11 cellular contexts compared by ENCODE assay signal in the genomic region with DNA sequence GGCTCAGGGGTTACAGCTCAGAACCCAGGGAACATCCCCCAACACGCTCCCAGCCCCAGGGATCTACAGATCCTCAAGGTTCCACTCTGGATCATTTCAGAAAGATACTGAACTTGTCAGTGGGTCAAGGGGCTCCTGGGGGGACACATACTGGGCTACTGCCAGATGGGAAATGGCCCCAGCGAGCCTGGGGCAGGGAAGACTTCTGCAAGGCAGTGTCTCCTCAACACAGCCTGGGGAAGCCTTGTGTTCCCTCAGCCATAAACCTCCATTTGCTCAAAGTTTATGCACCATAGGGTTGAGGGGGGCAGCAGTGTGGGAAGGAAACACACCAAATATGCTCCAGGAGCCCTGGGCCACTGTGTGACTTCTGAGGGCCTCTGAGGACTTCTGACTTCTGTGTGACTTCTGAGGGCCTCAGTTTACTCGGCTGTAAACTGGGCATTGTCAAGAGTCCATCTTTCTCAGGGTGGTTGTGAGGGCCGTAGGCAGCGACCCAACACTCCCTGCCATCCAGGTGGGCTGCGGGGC. TPM values are rescaled to one million over a fixed set of nuclear protein-coding genes. Genes with fewer than 3 reads are reported as not detected.
A peak's percentile ranks its signal among the peaks of the same experiment; 100 is the strongest.
DNase-seq lines count a peak whose midpoint lies in the region; ATAC-seq and TF ChIP-seq lines count a peak whose summit lies in the region.
"Had no signal": no experiment of that assay in that cellular context is flagged by ENCODE, and none has a peak within 500 bp of the region (broad histone marks: within the 10 kb centered on the region; RNA-seq: fewer than 3 reads in every experiment).

No MANE protein-coding gene starts in this region.

- intact Hi-C loops in heart left ventricle (cut with DNase I), result no loop called here
- intact Hi-C loops in Right ventricle myocardium superior (cut with DNase I), result no loop called here
- intact Hi-C loops in activated T-helper 2 cell treated with anti-CD3 and anti-CD28 coated beads, Interferon-gamma antibody, Interleukin-2, Interleukin-4, amounts not matched to agents 10 μg/mL and 5 μg/mL and 100 μg/mL, durations not matched to agents 14 hours and 24 hours and 36 hours (cut with micrococcal nuclease), result loop anchor here (5.0 kb wide), 3 partner anchors 48 to 823 kb away; a partner anchor contains a TSS
- intact Hi-C loops in upper lobe of right lung (cut with DNase I), result no loop called here

- DNase-seq in heart left ventricle (no peak), Right ventricle myocardium superior (no peak), mesenchymal stem cell (no peak), upper lobe of right lung (no peak), NCI-H2029 treated with DMSO at 0.1 percent for 48 hours (lab: John Stamatoyannopoulos, UW) (no peak), NAMALWA (ENCODE audit: low spot score) (no peak)
- no peak for DNase-seq in activated T-helper 2 cell treated with anti-CD3 and anti-CD28 coated beads, Interferon-gamma antibody, Interleukin-2, Interleukin-4, amounts not matched to agents 10 μg/mL and 5 μg/mL and 100 μg/mL, durations not matched to agents 14 hours and 24 hours and 36 hours (ENCODE audit: low spot score)
- DNase-seq: AML-193, kidney glomerular epithelial cell, NCI-H748 treated with DMSO at 0.1 percent for 48 hours had no signal

- no peak overlapping the region for H4K8ac ChIP-seq in mesenchymal stem cell (ENCODE audit: low read length)

- no peak overlapping the region for H2AFZ ChIP-seq in mesenchymal stem cell (ENCODE audit: low read depth, low read length)

- H2BK5ac ChIP-seq in mesenchymal stem cell (ENCODE audit: low read depth, low read length, poor library complexity, severe bottlenecking), result no peak overlapping the region

- H2BK15ac ChIP-seq in mesenchymal stem cell (ENCODE audit: low read depth, poor library complexity, severe bottlenecking), result peak overlapping the region; percentile 8

- H3K27ac Mint-ChIP-seq in activated T-helper 2 cell treated with anti-CD3 and anti-CD28 coated beads, Interferon-gamma antibody, Interleukin-2, Interleukin-4, amounts not matched to agents 10 μg/mL and 5 μg/mL and 100 μg/mL, durations not matched to agents 14 hours and 24 hours and 36 hours, result peak overlapping the region; percentile 99

- H2AK5ac ChIP-seq in mesenchymal stem cell (ENCODE audit: low read length, severe bottlenecking), result no peak overlapping the region

- H3K23ac ChIP-seq in mesenchymal stem cell (ENCODE audit: low read length in 2 of 2), result no peak overlapping the region

- peak overlapping the region; percentile 79 for H3K4me3 Mint-ChIP-seq in activated T-helper 2 cell treated with anti-CD3 and anti-CD28 coated beads, Interferon-gamma antibody, Interleukin-2, Interleukin-4, amounts not matched to agents 10 μg/mL and 5 μg/mL and 100 μg/mL, durations not matched to agents 14 hours and 24 hours and 36 hours (ENCODE audit: low read depth)

- H3K27ac ChIP-seq in heart left ventricle, result peak overlapping the region in 11 of 12 donors; percentile 52 to 99 (median 74)
- no peak overlapping the region for H3K27ac ChIP-seq in mesenchymal stem cell (ENCODE audit: low read length, poor library complexity, severe bottlenecking)
- peak overlapping the region; percentile 89 for H3K27ac ChIP-seq in upper lobe of right lung

- ATAC-seq in heart left ventricle, result no peak
- ATAC-seq in Right ventricle myocardium superior (ENCODE audit: poor library complexity), result no peak
- no peak for ATAC-seq in upper lobe of right lung
- ATAC-seq in esophagus mucosa, result no peak

- TF ChIP-seq CTCF in heart left ventricle (IDR thresholded peaks at IDR 0.05) (no peak), upper lobe of right lung (IDR thresholded peaks at IDR 0.05) (no peak)

- no peak overlapping the region for H3K9ac ChIP-seq in mesenchymal stem cell (ENCODE audit: low read length)

- peaks cover 25% of the 10 kb centered on the region for H3K79me1 ChIP-seq in mesenchymal stem cell (replicated peaks; ENCODE audit: low read length, poor library complexity, severe bottlenecking)

- peak overlapping the region in 1 of 2 experiments; percentile 26 for H3K18ac ChIP-seq in mesenchymal stem cell (ENCODE audit: low read depth in 1 of 2, low read length in 2 of 2)

- H3K36me3 ChIP-seq in heart left ventricle, result no peaks in the 10 kb centered on the region
- peaks cover 0 to 6% of the 10 kb centered on the region in 2 experiments for H3K36me3 ChIP-seq in mesenchymal stem cell (ENCODE audit: control insufficient read depth in 1 of 2, insufficient read depth in 2 of 2, low read depth in 1 of 2, low read length in 2 of 2)
- H3K36me3 ChIP-seq in upper lobe of right lung, result no peaks in the 10 kb centered on the region

- TF ChIP-seq POLR2A in heart left ventricle (IDR thresholded peaks at IDR 0.05), result no peak

- peaks cover 60% of the 10 kb centered on the region for H3K4me1 Mint-ChIP-seq in activated T-helper 2 cell treated with anti-CD3 and anti-CD28 coated beads, Interferon-gamma antibody, Interleukin-2, Interleukin-4, amounts not matched to agents 10 μg/mL and 5 μg/mL and 100 μg/mL, durations not matched to agents 14 hours and 24 hours and 36 hours (ENCODE audit: low read depth)

- no peak overlapping the region for H3K14ac ChIP-seq in mesenchymal stem cell (ENCODE audit: low read length in 2 of 2)

- no peaks in the 10 kb centered on the region for H3K27me3 ChIP-seq in heart left ventricle
- peaks cover 0 to 16% of the 10 kb centered on the region in 2 experiments for H3K27me3 ChIP-seq in mesenchymal stem cell (ENCODE audit: control insufficient read depth in 1 of 2, insufficient read depth in 1 of 2, low read length in 2 of 2)
- no peaks in the 10 kb centered on the region for H3K27me3 ChIP-seq in upper lobe of right lung

- H3K4me1 ChIP-seq in heart left ventricle, result peaks cover 0 to 88% (median 45%) of the 10 kb centered on the region in 12 donors
- H3K4me1 ChIP-seq in mesenchymal stem cell (ENCODE audit: control insufficient read depth, insufficient read depth, low read depth, low read length), result peaks cover 53% of the 10 kb centered on the region
- H3K4me1 ChIP-seq in upper lobe of right lung, result peaks cover 52% of the 10 kb centered on the region

- H3K9me3 Mint-ChIP-seq in activated T-helper 2 cell treated with anti-CD3 and anti-CD28 coated beads, Interferon-gamma antibody, Interleukin-2, Interleukin-4, amounts not matched to agents 10 μg/mL and 5 μg/mL and 100 μg/mL, durations not matched to agents 14 hours and 24 hours and 36 hours, result no peaks in the 10 kb centered on the region

- no peak overlapping the region for H3K4me2 ChIP-seq in mesenchymal stem cell (ENCODE audit: low read length, poor library complexity, severe bottlenecking)

- H2BK12ac ChIP-seq in mesenchymal stem cell (ENCODE audit: low read length in 2 of 2), result no peak overlapping the region

- H3K36me3 Mint-ChIP-seq in activated T-helper 2 cell treated with anti-CD3 and anti-CD28 coated beads, Interferon-gamma antibody, Interleukin-2, Interleukin-4, amounts not matched to agents 10 μg/mL and 5 μg/mL and 100 μg/mL, durations not matched to agents 14 hours and 24 hours and 36 hours (ENCODE audit: low read depth), result peaks cover 19% of the 10 kb centered on the region

- no peak overlapping the region for H4K91ac ChIP-seq in mesenchymal stem cell (ENCODE audit: low read length)

- H3K4me3 ChIP-seq in heart left ventricle, result peak overlapping the region in 8 of 12 donors; percentile 20 to 66 (median 32)
- no peak overlapping the region for H3K4me3 ChIP-seq in mesenchymal stem cell (ENCODE audit: insufficient read depth in 1 of 2, low read depth in 1 of 2, low read length in 2 of 2)
- peak overlapping the region; percentile 46 for H3K4me3 ChIP-seq in upper lobe of right lung

- no peak overlapping the region for H3K4ac ChIP-seq in mesenchymal stem cell (ENCODE audit: low read depth in 1 of 2, low read length in 2 of 2)

- no peaks in the 10 kb centered on the region for H3K9me3 ChIP-seq in heart left ventricle
- no peaks in the 10 kb centered on the region for H3K9me3 ChIP-seq in mesenchymal stem cell (ENCODE audit: control insufficient read depth, low read length)
- no peaks in the 10 kb centered on the region for H3K9me3 ChIP-seq in upper lobe of right lung

- no peak overlapping the region for H2BK120ac ChIP-seq in mesenchymal stem cell (ENCODE audit: low read depth, low read length)

- no peaks in the 10 kb centered on the region for H3K27me3 Mint-ChIP-seq in activated T-helper 2 cell treated with anti-CD3 and anti-CD28 coated beads, Interferon-gamma antibody, Interleukin-2, Interleukin-4, amounts not matched to agents 10 μg/mL and 5 μg/mL and 100 μg/mL, durations not matched to agents 14 hours and 24 hours and 36 hours (ENCODE audit: low read depth)

- 86 to 98% (median 91%) methylated on average over 5 to 6 of the region's 6 CpGs for WGBS in heart left ventricle, 4 donors
- 93% methylated on average over 5 of the region's 6 CpGs for WGBS in mesenchymal stem cell

RNA-seq across cellular contexts. Expression of a gene that starts 58.4 kb away (rescaled TPM):
- total RNA-seq in heart left ventricle, result 10 to 100 TPM; 44.2 to 79.1 (median 64.5) TPM
- 10 to 100 TPM; 28.8 to 31.7 TPM for polyA plus RNA-seq in heart left ventricle
- total RNA-seq in Right ventricle myocardium superior, result 78.6 TPM
- 28.1 and 31.2 TPM in 2 replicates for total RNA-seq in activated T-helper 2 cell treated with anti-CD3 and anti-CD28 coated beads, Interferon-gamma antibody, Interleukin-2, Interleukin-4, amounts not matched to agents 10 μg/mL and 5 μg/mL and 100 μg/mL, durations not matched to agents 14 hours and 24 hours and 36 hours
- 17.8 TPM for polyA plus RNA-seq in mesenchymal stem cell (2013, experiment 1 of 2)
- polyA plus RNA-seq in mesenchymal stem cell (2013, experiment 2 of 2), result 17.1 TPM
- 61.6 TPM for total RNA-seq in upper lobe of right lung
- total RNA-seq in esophagus mucosa, result 9.4 TPM

Comparison
In these comparisons a context has a peak if more than half of its experiments do, and no peak if none do; other contexts are left out.
1. H3K4me3 ChIP-seq: peak in heart left ventricle (8 of 12) and upper lobe of right lung (single experiment); none in mesenchymal stem cell (0 of 2).